Comparison of ENCODE assay signal across 1 cellular context in the genomic region with DNA sequence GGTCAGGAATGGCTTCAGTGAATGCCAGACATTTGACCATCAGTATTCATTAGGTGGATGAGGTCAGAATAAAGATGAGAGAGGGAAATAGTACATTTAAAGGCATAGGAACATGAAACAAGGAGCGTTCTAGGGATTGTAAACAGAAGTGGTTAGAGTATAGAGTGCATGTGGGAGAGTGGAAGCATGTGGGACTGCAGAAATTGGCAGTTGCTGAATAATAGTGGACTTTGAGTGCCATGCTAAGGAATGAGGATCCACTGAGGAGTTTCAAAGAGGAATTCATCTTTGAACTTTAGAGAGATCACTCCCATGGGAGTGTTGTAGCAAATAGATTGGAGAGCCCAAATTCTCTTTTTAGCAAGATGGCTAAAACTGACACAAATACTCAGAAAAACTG.
TF ChIP-seq lines count a peak whose summit lies in the region.

No MANE protein-coding gene starts in this region.

TF ChIP-seq in HepG2, 621 proteins besides CTCF, POLR2A, EP300 and RAD21 (continues in another document):
- TF ChIP-seq ZUFSP (CRISPR knock-in tag; IDR thresholded peaks at IDR 0.05; ENCODE audit: borderline replicate concordance), result no peak
- no peak for TF ChIP-seq JUND (CRISPR knock-in tag; IDR thresholded peaks at IDR 0.05)
- no peak for TF ChIP-seq DR1 (CRISPR knock-in tag; IDR thresholded peaks at IDR 0.05)
- peak; percentile 25; the same call in 1 of the 3 replicates for TF ChIP-seq MXI1 (IDR thresholded peaks at IDR 0.05; ENCODE audit: borderline replicate concordance, low read depth, low read length)
- TF ChIP-seq ZNF354B (CRISPR knock-in tag; IDR thresholded peaks at IDR 0.05), result no peak
- peak; percentile 28; the same call in 1 of the 2 replicates for TF ChIP-seq MAX (IDR thresholded peaks at IDR 0.05)
- TF ChIP-seq, protein P1, sequence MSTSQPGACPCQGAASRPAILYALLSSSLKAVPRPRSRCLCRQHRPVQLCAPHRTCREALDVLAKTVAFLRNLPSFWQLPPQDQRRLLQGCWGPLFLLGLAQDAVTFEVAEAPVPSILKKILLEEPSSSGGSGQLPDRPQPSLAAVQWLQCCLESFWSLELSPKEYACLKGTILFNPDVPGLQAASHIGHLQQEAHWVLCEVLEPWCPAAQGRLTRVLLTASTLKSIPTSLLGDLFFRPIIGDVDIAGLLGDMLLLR (CRISPR knock-in tag; IDR thresholded peaks at IDR 0.05), result no peak
- TF ChIP-seq HNF4A (CRISPR knock-in tag; IDR thresholded peaks at IDR 0.05), result peak; percentile 58
- TF ChIP-seq ZNF407 (CRISPR knock-in tag; IDR thresholded peaks at IDR 0.05; ENCODE audit: not compliant biosample characterization), result no peak
- no peak for TF ChIP-seq ZNF331 (CRISPR knock-in tag; IDR thresholded peaks at IDR 0.05)
- TF ChIP-seq SUZ12 (IDR thresholded peaks at IDR 0.05; ENCODE audit: low read depth, low read length), result no peak
- TF ChIP-seq ZNF703 (CRISPR knock-in tag; IDR thresholded peaks at IDR 0.05; ENCODE audit: borderline replicate concordance), result no peak
- peak; percentile 89 for TF ChIP-seq BCL6 (CRISPR knock-in tag; IDR thresholded peaks at IDR 0.05)
- peak; percentile 22; the same call in 1 of the 2 replicates for TF ChIP-seq HNF4G (IDR thresholded peaks at IDR 0.05; ENCODE audit: borderline replicate concordance, low read depth, low read length)
- TF ChIP-seq HNF4G (CRISPR knock-in tag; IDR thresholded peaks at IDR 0.05; ENCODE audit: borderline replicate concordance, low read depth), result no peak
- TF ChIP-seq ZNF350 (CRISPR knock-in tag; IDR thresholded peaks at IDR 0.05; ENCODE audit: borderline replicate concordance, low read depth), result no peak
- TF ChIP-seq, protein P2, sequence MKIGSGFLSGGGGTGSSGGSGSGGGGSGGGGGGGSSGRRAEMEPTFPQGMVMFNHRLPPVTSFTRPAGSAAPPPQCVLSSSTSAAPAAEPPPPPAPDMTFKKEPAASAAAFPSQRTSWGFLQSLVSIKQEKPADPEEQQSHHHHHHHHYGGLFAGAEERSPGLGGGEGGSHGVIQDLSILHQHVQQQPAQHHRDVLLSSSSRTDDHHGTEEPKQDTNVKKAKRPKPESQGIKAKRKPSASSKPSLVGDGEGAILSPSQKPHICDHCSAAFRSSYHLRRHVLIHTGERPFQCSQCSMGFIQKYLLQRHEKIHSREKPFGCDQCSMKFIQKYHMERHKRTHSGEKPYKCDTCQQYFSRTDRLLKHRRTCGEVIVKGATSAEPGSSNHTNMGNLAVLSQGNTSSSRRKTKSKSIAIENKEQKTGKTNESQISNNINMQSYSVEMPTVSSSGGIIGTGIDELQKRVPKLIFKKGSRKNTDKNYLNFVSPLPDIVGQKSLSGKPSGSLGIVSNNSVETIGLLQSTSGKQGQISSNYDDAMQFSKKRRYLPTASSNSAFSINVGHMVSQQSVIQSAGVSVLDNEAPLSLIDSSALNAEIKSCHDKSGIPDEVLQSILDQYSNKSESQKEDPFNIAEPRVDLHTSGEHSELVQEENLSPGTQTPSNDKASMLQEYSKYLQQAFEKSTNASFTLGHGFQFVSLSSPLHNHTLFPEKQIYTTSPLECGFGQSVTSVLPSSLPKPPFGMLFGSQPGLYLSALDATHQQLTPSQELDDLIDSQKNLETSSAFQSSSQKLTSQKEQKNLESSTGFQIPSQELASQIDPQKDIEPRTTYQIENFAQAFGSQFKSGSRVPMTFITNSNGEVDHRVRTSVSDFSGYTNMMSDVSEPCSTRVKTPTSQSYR (CRISPR knock-in tag; IDR thresholded peaks at IDR 0.05; ENCODE audit: borderline replicate concordance), result no peak
- TF ChIP-seq ZNF644 (CRISPR knock-in tag; IDR thresholded peaks at IDR 0.05; ENCODE audit: low read depth), result peak; percentile 48
- TF ChIP-seq, protein P3, sequence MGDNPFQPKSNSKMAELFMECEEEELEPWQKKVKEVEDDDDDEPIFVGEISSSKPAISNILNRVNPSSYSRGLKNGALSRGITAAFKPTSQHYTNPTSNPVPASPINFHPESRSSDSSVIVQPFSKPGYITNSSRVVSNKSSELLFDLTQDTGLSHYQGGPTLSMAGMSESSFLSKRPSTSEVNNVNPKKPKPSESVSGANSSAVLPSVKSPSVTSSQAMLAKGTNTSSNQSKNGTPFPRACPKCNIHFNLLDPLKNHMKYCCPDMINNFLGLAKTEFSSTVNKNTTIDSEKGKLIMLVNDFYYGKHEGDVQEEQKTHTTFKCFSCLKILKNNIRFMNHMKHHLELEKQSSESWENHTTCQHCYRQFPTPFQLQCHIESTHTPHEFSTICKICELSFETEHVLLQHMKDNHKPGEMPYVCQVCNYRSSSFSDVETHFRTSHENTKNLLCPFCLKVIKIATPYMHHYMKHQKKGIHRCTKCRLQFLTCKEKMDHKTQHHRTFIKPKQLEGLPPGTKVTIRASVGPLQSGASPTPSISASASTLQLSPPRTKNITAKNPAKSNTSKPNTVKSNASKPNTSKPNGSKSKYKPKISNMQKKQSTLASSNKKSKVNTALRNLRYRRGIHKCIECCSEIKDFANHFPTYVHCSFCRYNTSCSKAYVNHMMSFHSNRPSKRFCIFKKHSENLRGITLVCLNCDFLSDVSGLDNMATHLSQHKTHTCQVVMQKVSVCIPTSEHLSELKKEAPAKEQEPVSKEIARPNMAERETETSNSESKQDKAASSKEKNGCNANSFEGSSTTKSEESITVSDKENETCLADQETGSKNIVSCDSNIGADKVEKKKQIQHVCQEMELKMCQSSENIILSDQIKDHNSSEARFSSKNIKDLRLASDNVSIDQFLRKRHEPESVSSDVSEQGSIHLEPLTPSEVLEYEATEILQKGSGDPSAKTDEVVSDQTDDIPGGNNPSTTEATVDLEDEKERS (CRISPR knock-in tag; IDR thresholded peaks at IDR 0.05), result no peak
- no peak for TF ChIP-seq SNAPC4 (CRISPR knock-in tag; IDR thresholded peaks at IDR 0.05)
- TF ChIP-seq EZH2 (conservative IDR thresholded peaks at IDR 0.05; ENCODE audit: low read depth, low read length), result no peak
- TF ChIP-seq, protein P4, sequence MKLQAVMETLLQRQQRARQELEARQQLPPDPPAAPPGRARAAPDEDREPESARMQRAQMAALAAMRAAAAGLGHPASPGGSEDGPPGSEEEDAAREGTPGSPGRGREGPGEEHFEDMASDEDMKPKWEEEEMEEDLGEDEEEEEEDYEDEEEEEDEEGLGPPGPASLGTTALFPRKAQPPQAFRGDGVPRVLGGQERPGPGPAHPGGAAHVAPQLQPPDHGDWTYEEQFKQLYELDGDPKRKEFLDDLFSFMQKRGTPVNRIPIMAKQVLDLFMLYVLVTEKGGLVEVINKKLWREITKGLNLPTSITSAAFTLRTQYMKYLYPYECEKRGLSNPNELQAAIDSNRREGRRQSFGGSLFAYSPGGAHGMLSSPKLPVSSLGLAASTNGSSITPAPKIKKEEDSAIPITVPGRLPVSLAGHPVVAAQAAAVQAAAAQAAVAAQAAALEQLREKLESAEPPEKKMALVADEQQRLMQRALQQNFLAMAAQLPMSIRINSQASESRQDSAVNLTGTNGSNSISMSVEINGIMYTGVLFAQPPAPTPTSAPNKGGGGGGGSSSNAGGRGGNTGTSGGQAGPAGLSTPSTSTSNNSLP (IDR thresholded peaks at IDR 0.05; ENCODE audit: low read depth, low read length), result 0 out of 2 replicates have a peak, but pooled peaks have one; percentile 22
